In the genomic region with DNA sequence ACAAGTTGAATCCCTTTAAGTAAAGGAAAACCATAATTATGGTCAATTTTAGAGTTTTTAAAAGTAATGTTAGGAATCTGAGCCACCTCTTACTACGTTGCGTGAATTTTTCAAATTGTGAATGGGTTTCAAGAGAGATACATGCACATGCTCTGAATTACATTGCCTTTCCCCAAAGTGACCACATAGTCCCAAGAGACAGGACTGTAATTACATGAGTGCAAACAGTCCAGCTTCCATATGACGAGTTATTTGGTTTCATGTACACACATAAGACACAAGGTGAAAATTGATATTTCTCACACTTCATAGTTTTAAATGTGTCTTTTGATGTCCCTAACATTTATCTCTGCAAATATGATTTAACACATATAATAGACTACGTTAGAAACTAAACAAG, we compare ENCODE assay signal across 24 cellular contexts.
"Had no signal": no experiment of that assay in that cellular context is flagged by ENCODE, and none has a peak within 500 bp of the region (broad histone marks: within the 10 kb centered on the region; RNA-seq: fewer than 3 reads in every experiment).

No MANE protein-coding gene starts in this region.

- ATAC-seq: activated CD4-positive, alpha-beta T cell treated with anti-CD3 and anti-CD28 coated beads for 36 hours; activated T-helper 17 cell treated with anti-CD3 and anti-CD28 coated beads, Interleukin-2, amount 50 U/mL, for 72 hours; Panc1; Right ventricle myocardium inferior had no signal

- DNase-seq: activated CD4-positive, alpha-beta memory T cell treated with anti-CD3 and anti-CD28 coated beads, Interleukin-2, amount 10 ng/mL, durations not matched to agents 7 days and 5 days; activated CD4-positive, alpha-beta T cell treated with anti-CD3 and anti-CD28 coated beads for 36 hours; activated CD4-positive, alpha-beta T cell treated with anti-CD3 and anti-CD28 coated beads, Interleukin-2, amount 50 U/mL, for 1 hour; activated gamma-delta T cell; activated naive CD4-positive, alpha-beta T cell treated with anti-CD3 and anti-CD28 coated beads for 36 hours; activated T-cell treated with anti-CD3 and anti-CD28 coated beads for 4 hours; activated T-cell treated with anti-CD3 and anti-CD28 coated beads, Interleukin-2, amount 50 U/mL, for 48 hours; cerebellar nuclear complex; KG1; NCI-H1105; NCI-H1436; NCI-H187 treated with DMSO at 0.1 percent for 48 hours; NCI-H2107; NCI-H446; NCI-H524; NCI-H82; NK-92 treated with Interleukin-12 subunit alpha and Interleukin-12 subunit beta, amount 100 ng/mL, for 24 hours; OCI-M1; RPMI8226; SK-N-SH; T-helper 1 cell had no signal
